In the genomic region with DNA sequence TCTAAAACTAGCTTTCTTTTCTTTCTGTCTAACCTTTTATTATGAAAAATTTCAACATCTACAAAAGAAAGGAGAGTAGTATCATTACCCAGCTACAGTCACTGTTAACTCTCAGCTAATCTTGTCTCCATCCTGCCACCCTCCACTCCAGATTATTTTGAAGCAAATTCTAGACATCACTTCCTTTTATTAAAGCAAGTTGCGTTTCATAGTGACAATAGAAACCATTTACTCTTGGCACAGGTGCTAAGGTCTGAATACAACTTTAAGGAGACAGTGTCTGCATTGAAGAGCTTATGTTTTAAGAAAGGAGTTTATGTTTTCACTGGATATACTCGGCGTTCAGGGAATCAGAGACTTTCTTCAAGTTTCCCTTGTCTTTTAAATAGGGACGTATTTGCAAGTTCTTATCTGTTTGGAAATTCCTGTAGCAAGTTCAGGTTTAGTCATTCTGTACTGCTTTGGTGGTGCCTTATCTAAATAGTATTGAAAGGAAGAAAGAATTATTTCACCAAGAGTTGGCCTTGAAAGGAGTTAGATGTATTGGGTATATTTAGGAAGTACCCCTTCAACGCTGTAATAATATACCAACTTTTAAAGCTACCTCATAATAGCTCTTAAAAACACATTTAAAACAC, we compare ENCODE assay signal across 12 cellular contexts. TPM values are rescaled to one million over a fixed set of nuclear protein-coding genes. Genes with fewer than 3 reads are reported as not detected.
DNase-seq lines count a peak whose midpoint lies in the region; ATAC-seq and TF ChIP-seq lines count a peak whose summit lies in the region.
"Had no signal": no experiment of that assay in that cellular context is flagged by ENCODE, and none has a peak within 500 bp of the region (broad histone marks: within the 10 kb centered on the region; RNA-seq: fewer than 3 reads in every experiment).

No MANE protein-coding gene starts in this region.

- H3K23ac ChIP-seq in mesendoderm (ENCODE audit: low read length): no peak overlapping the region

- H3K4me2 ChIP-seq in mesendoderm (ENCODE audit: low read length) (no peak overlapping the region), Karpas-422 (ENCODE audit: low read depth, low read length, poor library complexity, severe bottlenecking) (no peak overlapping the region)

- H2BK5ac ChIP-seq in mesendoderm (ENCODE audit: low read length): no peak overlapping the region

- H3K18ac ChIP-seq in mesendoderm (ENCODE audit: low read length): no peak overlapping the region

- H3K4me3 ChIP-seq in mesendoderm (ENCODE audit: low read length) (no peak overlapping the region), Karpas-422 (ENCODE audit: low read length) (no peak overlapping the region), sigmoid colon (no peak overlapping the region)
- H3K4me3 ChIP-seq: gastrocnemius medialis had no signal

- H3K9ac ChIP-seq in mesendoderm (ENCODE audit: low read length) (no peak overlapping the region), Karpas-422 (ENCODE audit: low read length) (no peak overlapping the region)

- no peak overlapping the region for H3K4ac ChIP-seq in mesendoderm (ENCODE audit: low read depth, low read length)

- H4K8ac ChIP-seq in mesendoderm (ENCODE audit: low read depth, low read length): no peak overlapping the region

- intact Hi-C loops in Right ventricle myocardium superior (cut with DNase I): no loop called here
- intact Hi-C loops in left ventricle myocardium superior (cut with micrococcal nuclease): no loop called here
- intact Hi-C loops in sigmoid colon (cut with DNase I): no loop called here

- ATAC-seq in Right ventricle myocardium superior (ENCODE audit: poor library complexity) (peak; percentile 32), left ventricle myocardium superior (no peak)
- ATAC-seq: gastrocnemius medialis had no signal

- H3K27me3 ChIP-seq in mesendoderm (ENCODE audit: insufficient read depth, low read length, poor library complexity): no peaks in the 10 kb centered on the region
- no peaks in the 10 kb centered on the region for H3K27me3 ChIP-seq in Karpas-422 (ENCODE audit: low read length)
- no peaks in the 10 kb centered on the region for H3K27me3 ChIP-seq in sigmoid colon
- H3K27me3 ChIP-seq: gastrocnemius medialis had no signal

- no peak overlapping the region for H2AFZ ChIP-seq in Karpas-422 (ENCODE audit: low read length)

- no peaks in the 10 kb centered on the region for H3K9me3 ChIP-seq in Karpas-422 (ENCODE audit: low read length)
- H3K9me3 ChIP-seq in sigmoid colon: no peaks in the 10 kb centered on the region
- H3K9me3 ChIP-seq: gastrocnemius medialis had no signal

- TF ChIP-seq EP300 in sigmoid colon (IDR thresholded peaks at IDR 0.05): no peak

- TF ChIP-seq CTCF in sigmoid colon (IDR thresholded peaks at IDR 0.05): no peak

- peaks cover 31% of the 10 kb centered on the region for H3K79me2 ChIP-seq in mesendoderm (ENCODE audit: control insufficient read depth, insufficient read depth, low read length)
- no peaks in the 10 kb centered on the region for H3K79me2 ChIP-seq in Karpas-422 (ENCODE audit: low read length)

- H2AK5ac ChIP-seq in mesendoderm (ENCODE audit: low read length): no peak overlapping the region

- H3K79me1 ChIP-seq in mesendoderm (ENCODE audit: low read length): peaks cover 8% of the 10 kb centered on the region

- no peak overlapping the region for H3K56ac ChIP-seq in mesendoderm (ENCODE audit: low read length)

- no peaks in the 10 kb centered on the region for H3K9me2 ChIP-seq in Karpas-422 (replicated peaks; ENCODE audit: insufficient read depth, low read length)

- H4K20me1 ChIP-seq in Karpas-422 (ENCODE audit: insufficient read depth, low read depth, low read length): peaks cover 5% of the 10 kb centered on the region; the same call in 1 of the 2 replicates

- peaks cover 9% of the 10 kb centered on the region for H3K4me1 ChIP-seq in mesendoderm (ENCODE audit: control insufficient read depth, low read depth, low read length)
- H3K4me1 ChIP-seq in Karpas-422 (ENCODE audit: low read length): no peaks in the 10 kb centered on the region
- H3K4me1 ChIP-seq in sigmoid colon: peaks cover 0 to 60% (median 42%) of the 10 kb centered on the region in 4 donors

- no peak overlapping the region for H4K5ac ChIP-seq in mesendoderm (ENCODE audit: low read length)

- H2BK120ac ChIP-seq in mesendoderm (ENCODE audit: low read depth, low read length): no peak overlapping the region

- H3K27ac ChIP-seq in mesendoderm (ENCODE audit: low read depth, low read length) (peak overlapping the region; percentile 17), Karpas-422 (ENCODE audit: low read length) (no peak overlapping the region), sigmoid colon (peak overlapping the region in 1 of 4 donors; percentile 12)
- H3K27ac ChIP-seq: gastrocnemius medialis had no signal

- H2BK15ac ChIP-seq in mesendoderm (replicated peaks; ENCODE audit: low read depth): no peak overlapping the region

- no CpG with 5 or more reads among the region's 5 CpGs for WGBS in mesendoderm (ENCODE audit: extremely low coverage, insufficient coverage, low lambda C conversion rate)
- WGBS in sigmoid colon, 2 donors: 38 to 70% methylated on average over 5 of the region's 5 CpGs

- no peak for TF ChIP-seq POLR2A in sigmoid colon (IDR thresholded peaks at IDR 0.05)

- DNase-seq in Right ventricle myocardium superior (no peak), left ventricle myocardium superior (no peak), dermis blood vessel endothelial cell (peak; percentile 65), mesendoderm (peak; percentile 59), Karpas-422 (no peak), sigmoid colon (no peak), dedifferentiated amniotic fluid mesenchymal stem cell (ENCODE audit: extremely low spot score) (no peak), NCI-H748 (lab: John Stamatoyannopoulos, UW; ENCODE audit: unreplicated experiment) (no peak)
- DNase-seq: activated B cell treated with CpG ODN at 0.5 μM for 24 hours; activated T-cell treated with anti-CD3 and anti-CD28 coated beads, Interleukin-2, amount 50 U/mL, for 48 hours; gastrocnemius medialis; NCI-H187 had no signal

- H3K36me3 ChIP-seq in mesendoderm (ENCODE audit: control insufficient read depth, insufficient read depth, low read length): no peaks in the 10 kb centered on the region
- H3K36me3 ChIP-seq in Karpas-422 (ENCODE audit: insufficient read depth, low read length): no peaks in the 10 kb centered on the region
- H3K36me3 ChIP-seq in sigmoid colon: no peaks in the 10 kb centered on the region
- H3K36me3 ChIP-seq: gastrocnemius medialis had no signal

RNA-seq across cellular contexts. Expression of a gene that starts 42.7 kb away (rescaled TPM):
- 41.8 TPM for total RNA-seq in Right ventricle myocardium superior
- 44.4 TPM for total RNA-seq in left ventricle myocardium superior
- 57.3 and 94.0 TPM in 2 replicates for total RNA-seq in dermis blood vessel endothelial cell
- polyA plus RNA-seq in mesendoderm (2013, experiment 1 of 2): 44.4 TPM
- 47.3 TPM for polyA plus RNA-seq in mesendoderm (2013, experiment 2 of 2)
- total RNA-seq in Karpas-422 (2014; rRNA removed; shearing (Covaris generic); ENCODE audit: low replicate concordance): 2.3 TPM in 2 replicates
- total RNA-seq in sigmoid colon: 10 to 100 TPM; 35.7 to 45.4 (median 42.6) TPM
- polyA plus RNA-seq in sigmoid colon: 10 to 100 TPM; 10.8 to 15.8 (median 12.9) TPM

RNA-seq across cellular contexts. Expression of a gene that starts 43.5 kb away (rescaled TPM):
- 24.7 TPM for total RNA-seq in Right ventricle myocardium superior
- total RNA-seq in left ventricle myocardium superior: 25.2 TPM
- 31.8 and 38.7 TPM in 2 replicates for total RNA-seq in dermis blood vessel endothelial cell
- 10.0 TPM for polyA plus RNA-seq in mesendoderm (2013, experiment 1 of 2)
- polyA plus RNA-seq in mesendoderm (2013, experiment 2 of 2): 9.7 TPM
- total RNA-seq in Karpas-422 (2014; rRNA removed; shearing (Covaris generic); ENCODE audit: low replicate concordance): 38.9 and 43.6 TPM in 2 replicates
- total RNA-seq in sigmoid colon: 10 to 100 TPM; 46.6 to 90.8 (median 62.7) TPM
- 10 to 100 TPM; 17.3 to 41.4 (median 20.5) TPM for polyA plus RNA-seq in sigmoid colon

Comparison
In these comparisons a context has a peak if more than half of its experiments do, and no peak if none do; other contexts are left out.
1. DNase-seq: peak in dermis blood vessel endothelial cell (single experiment) and mesendoderm (single experiment); none in Right ventricle myocardium superior (single experiment), left ventricle myocardium superior (single experiment), Karpas-422 (single experiment), sigmoid colon (single experiment), dedifferentiated amniotic fluid mesenchymal stem cell (single experiment) and NCI-H748 (single experiment).
2. RNA of a gene that starts 42.7 kb away (total RNA-seq): 57.3 to 94.0 TPM in dermis blood vessel endothelial cell, 44.4 TPM in left ventricle myocardium superior (single experiment), 35.7 to 45.4 TPM in sigmoid colon and 41.8 TPM in Right ventricle myocardium superior (single experiment); 2.3 TPM in Karpas-422; every median in the first group is over 10 times any median in the second.